6 cellular contexts compared by ENCODE assay signal in the genomic region with DNA sequence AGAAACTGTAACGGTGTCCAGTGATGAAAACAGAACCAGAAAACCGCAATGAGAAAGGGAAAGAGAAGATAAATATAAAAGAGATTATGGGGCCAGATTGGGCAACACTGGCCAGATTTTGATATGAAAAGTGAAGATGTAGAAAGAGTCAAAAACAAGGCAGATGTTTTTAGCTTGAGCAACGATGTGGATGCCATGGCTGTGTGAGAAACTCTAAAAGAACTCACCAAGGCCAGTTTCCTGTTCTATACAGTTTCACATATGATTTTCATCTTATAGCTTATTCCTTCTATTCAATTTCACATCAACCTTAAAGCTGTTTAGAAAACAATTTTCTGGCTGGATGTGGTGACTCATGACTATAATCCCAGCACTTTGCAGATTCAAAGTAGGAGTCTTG.
"Had no signal": no experiment of that assay in that cellular context is flagged by ENCODE, and none has a peak within 500 bp of the region (broad histone marks: within the 10 kb centered on the region; RNA-seq: fewer than 3 reads in every experiment).

No MANE protein-coding gene starts in this region.

- H3K27ac ChIP-seq: GM23248 had no signal

- H3K4me3 ChIP-seq: GM23248, HAP-1, K562 had no signal

- H3K9me3 ChIP-seq: HAP-1 had no signal

- H3K36me3 ChIP-seq: HAP-1 had no signal

- H3K4me1 ChIP-seq: HAP-1 had no signal

- ATAC-seq: K562 had no signal

- H3K9ac ChIP-seq: GM23248 had no signal

- DNase-seq: GM23248, GOT3, H7, KG1 had no signal

- H2AFZ ChIP-seq: GM23248 had no signal
